8 cellular contexts compared by ENCODE assay signal in the genomic region with DNA sequence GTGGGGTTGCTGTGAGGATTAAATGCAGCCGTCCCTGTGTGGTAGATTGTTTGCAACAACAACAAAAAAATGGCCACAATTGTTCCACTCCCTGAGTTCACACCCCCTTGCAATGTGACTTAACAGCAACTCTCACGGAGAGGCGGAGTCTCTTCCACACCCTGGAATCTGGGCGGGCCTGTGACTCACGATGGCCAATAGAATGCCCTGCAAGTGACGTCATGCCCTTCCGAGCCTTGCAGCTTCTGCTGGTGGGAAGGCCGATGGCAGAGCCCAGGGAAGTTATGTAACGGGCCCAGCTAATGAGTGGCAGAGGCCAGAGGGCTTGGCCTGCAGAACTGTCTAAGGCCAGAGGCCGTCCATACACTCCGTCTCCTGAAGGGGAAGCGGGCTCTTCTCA.
A peak's percentile ranks its signal among the peaks of the same experiment; 100 is the strongest.
DNase-seq lines count a peak whose midpoint lies in the region; ATAC-seq and TF ChIP-seq lines count a peak whose summit lies in the region.

No MANE protein-coding gene starts in this region.

- H4K20me1 ChIP-seq in MM.1S (ENCODE audit: insufficient read depth, low read length): no peaks in the 10 kb centered on the region

- H3F3A ChIP-seq in MM.1S (ENCODE audit: insufficient read depth, low read length): no peaks in the 10 kb centered on the region

- H3K79me2 ChIP-seq in MM.1S (ENCODE audit: low read length): no peaks in the 10 kb centered on the region

- no peak overlapping the region for H3K27ac ChIP-seq in MM.1S (ENCODE audit: low read length)
- peak overlapping the region; percentile 80 for H3K27ac ChIP-seq in muscle layer of duodenum (ENCODE audit: low read length)

- H3K4me3 ChIP-seq in MM.1S (ENCODE audit: low read length) (no peak overlapping the region), fibroblast of mammary gland (ENCODE audit: control insufficient read depth, low read depth, low read length) (no peak overlapping the region), muscle layer of duodenum (ENCODE audit: low read depth in 1 of 2, low read length in 2 of 2) (peak overlapping the region in 1 of 2 donors; percentile 16)

- no peaks in the 10 kb centered on the region for H3K4me1 ChIP-seq in MM.1S (ENCODE audit: low read length)
- peaks cover 3% of the 10 kb centered on the region in 2 donors for H3K4me1 ChIP-seq in muscle layer of duodenum (ENCODE audit: control insufficient read depth in 1 of 2, insufficient read depth in 2 of 2, low read length in 2 of 2)

- H3K36me3 ChIP-seq in MM.1S (replicated peaks; ENCODE audit: insufficient read depth, low read length) (no peaks in the 10 kb centered on the region), muscle layer of duodenum (ENCODE audit: control insufficient read depth in 1 of 2, insufficient read depth in 2 of 2, low read length in 2 of 2) (no peaks in the 10 kb centered on the region)

- H3K27me3 ChIP-seq in MM.1S (replicated peaks; ENCODE audit: insufficient read depth, low read length) (peaks cover 66% of the 10 kb centered on the region), muscle layer of duodenum (ENCODE audit: low read depth, low read length) (no peaks in the 10 kb centered on the region)

- H2AFZ ChIP-seq in MM.1S (ENCODE audit: low read length): no peak overlapping the region

- no peaks in the 10 kb centered on the region for H3K9me2 ChIP-seq in MM.1S (replicated peaks; ENCODE audit: insufficient read depth, low read length)

- H3K9ac ChIP-seq in MM.1S (ENCODE audit: low read length): no peak overlapping the region

- no peak for ATAC-seq in GM19463 (IDR thresholded peaks at IDR 0.05; ENCODE audit: unreplicated experiment)

- DNase-seq in DMS153 (lab: John Stamatoyannopoulos, UW) (peak; percentile 94), MM.1S (peak; percentile 62), SKM-1 (lab: John Stamatoyannopoulos, UW; ENCODE audit: unreplicated experiment) (peak; percentile 78), fibroblast of mammary gland (ENCODE audit: low read depth) (peak; percentile 97), KG1 (lab: John Stamatoyannopoulos, UW) (no peak), GM10266 (ENCODE audit: extremely low spot score) (no peak)

- TF ChIP-seq CTCF in MM.1S (IDR thresholded peaks at IDR 0.05; ENCODE audit: low read length): no peak
- TF ChIP-seq CTCF in fibroblast of mammary gland (conservative IDR thresholded peaks at IDR 0.05; ENCODE audit: control insufficient read depth, insufficient read depth, low read depth, low read length): no peak
- no peak for TF ChIP-seq CTCF in GM10266 (IDR thresholded peaks at IDR 0.05; ENCODE audit: control insufficient read depth, insufficient read depth, low read depth, missing control alignments)

- H3K9me3 ChIP-seq in MM.1S (replicated peaks; ENCODE audit: insufficient read depth, low read length): no peaks in the 10 kb centered on the region
- no peaks in the 10 kb centered on the region for H3K9me3 ChIP-seq in muscle layer of duodenum (ENCODE audit: control insufficient read depth in 1 of 2, low read length in 2 of 2)

- H3K4me2 ChIP-seq in MM.1S (ENCODE audit: low read depth, low read length): no peak overlapping the region

Comparison
In these comparisons a context has a peak if more than half of its experiments do, and no peak if none do; other contexts are left out.
1. DNase-seq: peak in DMS153 (single experiment), MM.1S (single experiment), SKM-1 (single experiment) and fibroblast of mammary gland (single experiment); none in KG1 (single experiment) and GM10266 (single experiment).